In the genomic region with DNA sequence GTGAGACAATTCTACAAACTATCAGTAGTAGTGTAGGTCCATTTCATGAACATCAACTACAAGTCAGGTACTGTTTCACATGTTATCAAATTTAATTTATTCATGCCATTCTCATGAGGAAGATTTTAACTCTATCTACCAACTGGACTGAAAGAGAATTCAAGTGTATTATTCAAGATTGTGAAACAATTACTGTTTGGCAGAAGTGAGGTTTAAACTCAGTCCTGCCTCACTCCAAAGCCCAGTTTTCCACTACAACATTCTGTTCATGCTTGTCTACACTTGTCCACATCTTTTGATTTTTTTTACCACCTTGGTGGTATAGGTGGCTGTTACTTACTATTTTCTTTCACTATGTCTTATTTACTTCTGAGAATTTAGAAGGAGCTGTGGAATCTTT, we compare ENCODE assay signal across 23 cellular contexts.
DNase-seq lines count a peak whose midpoint lies in the region; ATAC-seq and TF ChIP-seq lines count a peak whose summit lies in the region.
"Had no signal": no experiment of that assay in that cellular context is flagged by ENCODE, and none has a peak within 500 bp of the region (broad histone marks: within the 10 kb centered on the region; RNA-seq: fewer than 3 reads in every experiment).

No MANE protein-coding gene starts in this region.

- BruUV-seq in MCF 10A (replicated peaks; lab: Mats Ljungman, UMichigan) (no TSS peak), mammary epithelial cell (replicated peaks; lab: Mats Ljungman, UMichigan) (no TSS peak)

- H3K27ac Mint-ChIP-seq in MCF 10A (ENCODE audit: low read depth, unreplicated experiment) = peak overlapping the region; percentile 78
- H3K27ac Mint-ChIP-seq in neural progenitor cell = no peak overlapping the region
- H3K27ac Mint-ChIP-seq in T-helper 17 cell = no peak overlapping the region
- no peak overlapping the region for H3K27ac Mint-ChIP-seq in activated T-helper 1 cell treated with anti-CD3 and anti-CD28 coated beads, Interleukin-12 subunit alpha, Interleukin-12 subunit beta, Interleukin-2, Interleukin-4 antibody, amounts not matched to agents 30 ng/mL and 10 ng/mL and 1 ng/mL, durations not matched to agents 14 hours and 24 hours and 36 hours
- H3K27ac Mint-ChIP-seq: CD8-positive, alpha-beta T cell had no signal

- H4K20me1 ChIP-seq in mammary epithelial cell (ENCODE audit: insufficient read depth, low read length) (no peaks in the 10 kb centered on the region), neural progenitor cell (ENCODE audit: low read depth) (no peaks in the 10 kb centered on the region)

- H3K4me3 ChIP-seq in breast epithelium = no peak overlapping the region
- no peak overlapping the region for H3K4me3 ChIP-seq in mammary epithelial cell (replicated peaks in 1 of 3; ENCODE audit: insufficient read depth in 1 of 3, low read depth in 2 of 3, low read length in 3 of 3)
- no peak overlapping the region for H3K4me3 ChIP-seq in neural progenitor cell
- H3K4me3 ChIP-seq: SJCRH30 had no signal

- CTCF ChIA-PET in MCF 10A (lab: Yijun Ruan, JAX) = interaction anchor here (0.7 kb wide), 1 partner anchor 99 kb away, joined by 4 read pairs; no protein-coding TSS in a partner anchor
- CTCF ChIA-PET in mammary epithelial cell (lab: Charles Lee; ENCODE audit: low non-redundant PET) = no interaction called here

- ATAC-seq in T-helper 17 cell (no peak), GM18498 (IDR thresholded peaks at IDR 0.05; ENCODE audit: unreplicated experiment) (no peak)
- ATAC-seq: CD8-positive, alpha-beta T cell had no signal

- dilution Hi-C loops in mammary epithelial cell (cut with HindIII; ENCODE audit: low sequenced_read_pairs) = no loop called here

- H3K27me3 ChIP-seq in breast epithelium (no peaks in the 10 kb centered on the region), mammary epithelial cell (ENCODE audit: insufficient read depth, low read length) (no peaks in the 10 kb centered on the region), neural progenitor cell (no peaks in the 10 kb centered on the region)
- H3K27me3 ChIP-seq: SJCRH30 had no signal

- peaks cover 58% of the 10 kb centered on the region for H3K4me1 Mint-ChIP-seq in MCF 10A (ENCODE audit: insufficient read depth, unreplicated experiment)
- no peaks in the 10 kb centered on the region for H3K4me1 Mint-ChIP-seq in neural progenitor cell
- no peaks in the 10 kb centered on the region for H3K4me1 Mint-ChIP-seq in T-helper 17 cell
- no peaks in the 10 kb centered on the region for H3K4me1 Mint-ChIP-seq in activated T-helper 1 cell treated with anti-CD3 and anti-CD28 coated beads, Interleukin-12 subunit alpha, Interleukin-12 subunit beta, Interleukin-2, Interleukin-4 antibody, amounts not matched to agents 30 ng/mL and 10 ng/mL and 1 ng/mL, durations not matched to agents 14 hours and 24 hours and 36 hours (ENCODE audit: low read depth)

- TF ChIP-seq CTCF in MCF 10A (IDR thresholded peaks at IDR 0.05; ENCODE audit: unreplicated experiment) (no peak), breast epithelium (IDR thresholded peaks at IDR 0.05) (no peak), mammary epithelial cell (conservative IDR thresholded peaks at IDR 0.05 in 1 of 2, IDR thresholded peaks at IDR 0.05 in 1 of 2; ENCODE audit: extremely low read depth in 1 of 2, insufficient read depth in 1 of 2, low read depth in 1 of 2, low read length in 2 of 2) (no peak), neural progenitor cell (IDR thresholded peaks at IDR 0.05) (no peak)

- no peaks in the 10 kb centered on the region for H3K79me2 ChIP-seq in mammary epithelial cell (ENCODE audit: insufficient read depth, low read length)
- H3K79me2 ChIP-seq in neural progenitor cell (ENCODE audit: low read depth) = no peaks in the 10 kb centered on the region

- H3K9me3 ChIP-seq in breast epithelium (no peaks in the 10 kb centered on the region), mammary epithelial cell (replicated peaks; ENCODE audit: insufficient read depth, low read length) (no peaks in the 10 kb centered on the region), neural progenitor cell (ENCODE audit: low read depth) (no peaks in the 10 kb centered on the region), T-helper 17 cell (ENCODE audit: control insufficient read depth, low read length, poor library complexity, severe bottlenecking) (no peaks in the 10 kb centered on the region)
- H3K9me3 ChIP-seq: SJCRH30 had no signal

- H3K9me3 Mint-ChIP-seq in MCF 10A (ENCODE audit: unreplicated experiment) (no peaks in the 10 kb centered on the region), neural progenitor cell (no peaks in the 10 kb centered on the region)
- no peaks in the 10 kb centered on the region for H3K9me3 Mint-ChIP-seq in activated T-helper 1 cell treated with anti-CD3 and anti-CD28 coated beads, Interleukin-12 subunit alpha, Interleukin-12 subunit beta, Interleukin-2, Interleukin-4 antibody, amounts not matched to agents 30 ng/mL and 10 ng/mL and 1 ng/mL, durations not matched to agents 14 hours and 24 hours and 36 hours

- DNase-seq in MCF 10A (ENCODE audit: unreplicated experiment) (peak; percentile 57), breast epithelium (ENCODE audit: low spot score in 2 of 2) (no peak), mammary epithelial cell (peak; percentile 32), fibroblast of peridontal ligament (ENCODE audit: extremely low read depth) (peak; percentile 38), neural progenitor cell (ENCODE audit: low spot score) (no peak), T-helper 17 cell (no peak)
- no peak for DNase-seq in activated T-helper 1 cell treated with anti-CD3 and anti-CD28 coated beads, Interleukin-12 subunit alpha, Interleukin-12 subunit beta, Interleukin-2, Interleukin-4 antibody, amounts not matched to agents 30 ng/mL and 10 ng/mL and 1 ng/mL, durations not matched to agents 14 hours and 24 hours and 36 hours (ENCODE audit: low spot score)
- DNase-seq: 8988T; AML-193; C1 segment of cervical spinal cord; CD8-positive, alpha-beta T cell; DMS153; KBM-7; NCI-H1105; NCI-H146; NCI-H2029; NCI-H2171; NCI-H345; NCI-H524; NCI-H774; NK-92 treated with Interleukin-12 subunit alpha and Interleukin-12 subunit beta, amount 100 ng/mL, for 24 hours; SJCRH30 had no signal

- H3K27me3 Mint-ChIP-seq in MCF 10A (ENCODE audit: insufficient read depth, unreplicated experiment) (no peaks in the 10 kb centered on the region), neural progenitor cell (ENCODE audit: insufficient read depth, low read depth) (no peaks in the 10 kb centered on the region), T-helper 17 cell (no peaks in the 10 kb centered on the region)
- no peaks in the 10 kb centered on the region for H3K27me3 Mint-ChIP-seq in activated T-helper 1 cell treated with anti-CD3 and anti-CD28 coated beads, Interleukin-12 subunit alpha, Interleukin-12 subunit beta, Interleukin-2, Interleukin-4 antibody, amounts not matched to agents 30 ng/mL and 10 ng/mL and 1 ng/mL, durations not matched to agents 14 hours and 24 hours and 36 hours (ENCODE audit: insufficient read depth)

- H3K27ac ChIP-seq in breast epithelium = no peak overlapping the region
- H3K27ac ChIP-seq in mammary epithelial cell (ENCODE audit: insufficient read depth, low read depth, low read length) = no peak overlapping the region
- peak overlapping the region; percentile 35 for H3K27ac ChIP-seq in neural progenitor cell
- H3K27ac ChIP-seq: SJCRH30 had no signal

- H3K36me3 ChIP-seq in breast epithelium (no peaks in the 10 kb centered on the region), mammary epithelial cell (ENCODE audit: insufficient read depth, low read length) (no peaks in the 10 kb centered on the region), neural progenitor cell (no peaks in the 10 kb centered on the region)
- H3K36me3 ChIP-seq: SJCRH30 had no signal

- no peak overlapping the region for H2AFZ ChIP-seq in mammary epithelial cell (ENCODE audit: low read depth, low read length)
- H2AFZ ChIP-seq in neural progenitor cell (replicated peaks) = no peak overlapping the region

- H3K4me2 ChIP-seq in mammary epithelial cell (ENCODE audit: insufficient read depth, low read depth, low read length) (no peak overlapping the region), neural progenitor cell (no peak overlapping the region)

- H3K4me3 Mint-ChIP-seq in MCF 10A (ENCODE audit: unreplicated experiment) = no peak overlapping the region
- no peak overlapping the region for H3K4me3 Mint-ChIP-seq in neural progenitor cell
- H3K4me3 Mint-ChIP-seq in T-helper 17 cell = no peak overlapping the region
- H3K4me3 Mint-ChIP-seq in activated T-helper 1 cell treated with anti-CD3 and anti-CD28 coated beads, Interleukin-12 subunit alpha, Interleukin-12 subunit beta, Interleukin-2, Interleukin-4 antibody, amounts not matched to agents 30 ng/mL and 10 ng/mL and 1 ng/mL, durations not matched to agents 14 hours and 24 hours and 36 hours = no peak overlapping the region
- H3K4me3 Mint-ChIP-seq: CD8-positive, alpha-beta T cell had no signal

- peaks cover 11% of the 10 kb centered on the region for H3F3A ChIP-seq in neural progenitor cell (ENCODE audit: low read depth)

- TF ChIP-seq POLR2A in breast epithelium (IDR thresholded peaks at IDR 0.05) = no peak

- POLR2A ChIA-PET in MCF 10A (lab: Yijun Ruan, JAX) = interaction anchor here (0.6 to 1.3 kb wide), 4 partner anchors 10 to 555 kb away, joined by 3 to 4 read pairs (median 4); a partner anchor contains a TSS

- H3K9ac ChIP-seq in mammary epithelial cell (ENCODE audit: insufficient read depth, low read length) = no peak overlapping the region
- H3K9ac ChIP-seq in neural progenitor cell = no peak overlapping the region

- intact Hi-C loops in MCF 10A (cut with micrococcal nuclease) = no loop called here
- intact Hi-C loops in breast epithelium (cut with DNase I; ENCODE audit: low total_unique reads) = no loop called here
- intact Hi-C loops in mammary epithelial cell (cut with micrococcal nuclease) = loop anchor here (10.0 kb wide), 1 partner anchor 447 kb away; no protein-coding TSS in a partner anchor
- intact Hi-C loops in activated T-helper 1 cell treated with anti-CD3 and anti-CD28 coated beads, Interleukin-12 subunit alpha, Interleukin-12 subunit beta, Interleukin-2, Interleukin-4 antibody, amounts not matched to agents 30 ng/mL and 10 ng/mL and 1 ng/mL, durations not matched to agents 14 hours and 24 hours and 36 hours (cut with micrococcal nuclease) = no loop called here

- H3K4me1 ChIP-seq in breast epithelium = no peaks in the 10 kb centered on the region
- peaks cover 23% of the 10 kb centered on the region for H3K4me1 ChIP-seq in mammary epithelial cell (ENCODE audit: insufficient read depth, low read length)
- H3K4me1 ChIP-seq in neural progenitor cell = peaks cover 14% of the 10 kb centered on the region
- H3K4me1 ChIP-seq: SJCRH30 had no signal

- no peaks in the 10 kb centered on the region for H3K36me3 Mint-ChIP-seq in MCF 10A (ENCODE audit: insufficient read depth, unreplicated experiment)
- no peaks in the 10 kb centered on the region for H3K36me3 Mint-ChIP-seq in neural progenitor cell
- H3K36me3 Mint-ChIP-seq in T-helper 17 cell (ENCODE audit: low read depth) = no peaks in the 10 kb centered on the region
- H3K36me3 Mint-ChIP-seq in activated T-helper 1 cell treated with anti-CD3 and anti-CD28 coated beads, Interleukin-12 subunit alpha, Interleukin-12 subunit beta, Interleukin-2, Interleukin-4 antibody, amounts not matched to agents 30 ng/mL and 10 ng/mL and 1 ng/mL, durations not matched to agents 14 hours and 24 hours and 36 hours (ENCODE audit: low read depth) = no peaks in the 10 kb centered on the region
- H3K36me3 Mint-ChIP-seq: CD8-positive, alpha-beta T cell had no signal

- in situ Hi-C loops in mammary epithelial cell (cut with MboI; ENCODE audit: low sequenced_read_pairs in 2 of 2) = no loop called here

Comparison
In these comparisons a context has a peak if more than half of its experiments do, and no peak if none do; other contexts are left out.
1. DNase-seq: peak in MCF 10A (single experiment), mammary epithelial cell (single experiment) and fibroblast of peridontal ligament (single experiment); none in breast epithelium (0 of 2), neural progenitor cell (single experiment), T-helper 17 cell (0 of 3) and activated T-helper 1 cell treated with anti-CD3 and anti-CD28 coated beads, Interleukin-12 subunit alpha, Interleukin-12 subunit beta, Interleukin-2, Interleukin-4 antibody, amounts not matched to agents 30 ng/mL and 10 ng/mL and 1 ng/mL, durations not matched to agents 14 hours and 24 hours and 36 hours (single experiment).